In genomic region chr16:11109551-11109950, GRCh38 we compare ENCODE assay signal across 25 cellular contexts.
DNase-seq lines count a peak whose midpoint lies in the region; ATAC-seq, FAIRE-seq and TF ChIP-seq lines count a peak whose summit lies in the region.
"Had no signal": no experiment of that assay in that cellular context is flagged by ENCODE, and none has a peak within 500 bp of the region (broad histone marks: within the 10 kb centered on the region; RNA-seq: fewer than 3 reads in every experiment).

No MANE protein-coding gene starts in this region.

- H3K36me3 ChIP-seq in kidney (ENCODE audit: control insufficient read depth in 1 of 2, insufficient read depth in 2 of 2, low read length in 2 of 2) (no peaks in the 10 kb centered on the region), MG63 (no peaks in the 10 kb centered on the region; the same call in 1 of the 2 replicates)
- H3K36me3 ChIP-seq: esophagus muscularis mucosa, lower lobe of right lung, upper lobe of left lung had no signal

- H3K27me3 Mint-ChIP-seq in activated naive CD8-positive, alpha-beta T cell treated with anti-CD3 and anti-CD28 coated beads, Interleukin-2, amount 50 U/mL, for 24 hours: no peaks in the 10 kb centered on the region
- no peaks in the 10 kb centered on the region for H3K27me3 Mint-ChIP-seq in stimulated activated naive B cell treated with anti-CD40 and anti-IgM and Interleukin-4, amounts not matched to agents 10 μg/mL and 1 μg/mL and 100 μg/mL, for 72 hours
- H3K27me3 Mint-ChIP-seq in activated CD4-positive, alpha-beta T cell treated with anti-CD3 and anti-CD28 coated beads, Interleukin-2, amount 10 ng/mL, durations not matched to agents 7 days and 5 days: no peaks in the 10 kb centered on the region
- H3K27me3 Mint-ChIP-seq: activated B cell treated with CpG ODN at 0.5 μM for 24 hours had no signal

- ATAC-seq in activated naive CD8-positive, alpha-beta T cell treated with anti-CD3 and anti-CD28 coated beads, Interleukin-2, amount 50 U/mL, for 24 hours: no peak
- no peak for ATAC-seq in stimulated activated naive B cell treated with anti-CD40 and anti-IgM and Interleukin-4, amounts not matched to agents 10 μg/mL and 1 μg/mL and 100 μg/mL, for 72 hours (replicated peaks)

- POLR2A ChIA-PET in activated CD4-positive, alpha-beta T cell treated with anti-CD3 and anti-CD28 coated beads, Interleukin-2, amount 10 ng/mL, durations not matched to agents 7 days and 5 days (lab: Charles Lee): interaction anchor here (0.7 kb wide), 1 partner anchor 203 kb away, joined by 3 read pairs; no protein-coding TSS in a partner anchor

- FAIRE-seq in kidney (lab: Jason Lieb, UNC) (no peak), H54 (lab: Jason Lieb, UNC) (no peak)

- H3K36me3 Mint-ChIP-seq in activated naive CD8-positive, alpha-beta T cell treated with anti-CD3 and anti-CD28 coated beads, Interleukin-2, amount 50 U/mL, for 24 hours (ENCODE audit: low read depth): peaks cover 23% of the 10 kb centered on the region
- peaks cover 39 to 58% of the 10 kb centered on the region in 2 donors for H3K36me3 Mint-ChIP-seq in stimulated activated naive B cell treated with anti-CD40 and anti-IgM and Interleukin-4, amounts not matched to agents 10 μg/mL and 1 μg/mL and 100 μg/mL, for 72 hours
- peaks cover 46% of the 10 kb centered on the region for H3K36me3 Mint-ChIP-seq in activated CD4-positive, alpha-beta T cell treated with anti-CD3 and anti-CD28 coated beads, Interleukin-2, amount 10 ng/mL, durations not matched to agents 7 days and 5 days (ENCODE audit: low read depth)

- H3K9me3 Mint-ChIP-seq in activated naive CD8-positive, alpha-beta T cell treated with anti-CD3 and anti-CD28 coated beads, Interleukin-2, amount 50 U/mL, for 24 hours: peaks cover 7% of the 10 kb centered on the region
- no peaks in the 10 kb centered on the region for H3K9me3 Mint-ChIP-seq in stimulated activated naive B cell treated with anti-CD40 and anti-IgM and Interleukin-4, amounts not matched to agents 10 μg/mL and 1 μg/mL and 100 μg/mL, for 72 hours
- H3K9me3 Mint-ChIP-seq in activated CD4-positive, alpha-beta T cell treated with anti-CD3 and anti-CD28 coated beads, Interleukin-2, amount 10 ng/mL, durations not matched to agents 7 days and 5 days: peaks cover 12% of the 10 kb centered on the region
- H3K9me3 Mint-ChIP-seq: activated B cell treated with CpG ODN at 0.5 μM for 24 hours had no signal

- peak overlapping the region; percentile 70 for H3K27ac Mint-ChIP-seq in activated naive CD8-positive, alpha-beta T cell treated with anti-CD3 and anti-CD28 coated beads, Interleukin-2, amount 50 U/mL, for 24 hours
- H3K27ac Mint-ChIP-seq in stimulated activated naive B cell treated with anti-CD40 and anti-IgM and Interleukin-4, amounts not matched to agents 10 μg/mL and 1 μg/mL and 100 μg/mL, for 72 hours: peak overlapping the region; percentile 75
- no peak overlapping the region for H3K27ac Mint-ChIP-seq in activated CD4-positive, alpha-beta T cell treated with anti-CD3 and anti-CD28 coated beads, Interleukin-2, amount 10 ng/mL, durations not matched to agents 7 days and 5 days
- H3K27ac Mint-ChIP-seq: activated B cell treated with CpG ODN at 0.5 μM for 24 hours; activated naive CD4-positive, alpha-beta T cell treated with anti-CD3 and anti-CD28 coated beads for 36 hours had no signal

- H3K4me1 ChIP-seq in kidney (ENCODE audit: control insufficient read depth in 1 of 2, insufficient read depth in 1 of 2, low read depth in 1 of 2, low read length in 2 of 2): peaks cover 18 to 22% of the 10 kb centered on the region in 2 donors

- H3K9me3 ChIP-seq in kidney (ENCODE audit: control insufficient read depth in 1 of 2, low read length in 2 of 2) (peaks cover 0 to 9% of the 10 kb centered on the region in 2 donors), MG63 (peaks cover 8% of the 10 kb centered on the region)

- no peaks in the 10 kb centered on the region for H3K27me3 ChIP-seq in MG63
- H3K27me3 ChIP-seq: esophagus muscularis mucosa, spleen, upper lobe of left lung had no signal

- intact Hi-C loops in kidney (cut with DNase I): no loop called here

- TF ChIP-seq POLR2A in H54 (IDR thresholded peaks at IDR 0.05; ENCODE audit: low read depth, low read length): no peak

- DNase-seq in EL (peak; percentile 64), kidney (peak; percentile 71), H54 (ENCODE audit: insufficient read length, low spot score) (no peak), MG63 (no peak)
- no peak for DNase-seq in activated naive CD8-positive, alpha-beta T cell treated with anti-CD3 and anti-CD28 coated beads, Interleukin-2, amount 50 U/mL, for 24 hours
- no peak for DNase-seq in stimulated activated naive B cell treated with anti-CD40 and anti-IgM and Interleukin-4, amounts not matched to agents 10 μg/mL and 1 μg/mL and 100 μg/mL, for 72 hours
- DNase-seq in activated CD4-positive, alpha-beta T cell treated with anti-CD3 and anti-CD28 coated beads, Interleukin-2, amount 10 ng/mL, durations not matched to agents 7 days and 5 days: no peak
- DNase-seq: activated B cell treated with CpG ODN at 0.5 μM for 24 hours; activated naive CD4-positive, alpha-beta T cell treated with anti-CD3 and anti-CD28 coated beads for 36 hours; cerebellar nuclear complex; effector CD4-positive, alpha-beta T cell; GDM1; islet precursor cell; Karpas-422; lower lobe of right lung; NCI-H1930; NCI-H2227 treated with DMSO at 0.1 percent for 48 hours; NCI-H748 treated with DMSO at 0.1 percent for 48 hours; occipital lobe; spleen; stimulated activated CD4-positive, alpha-beta T cell treated with anti-CD3 and anti-CD28 coated beads, Interleukin-4, amount 100 ng/mL, for 4 hours; T1000 had no signal

- H3K4me3 Mint-ChIP-seq in activated naive CD8-positive, alpha-beta T cell treated with anti-CD3 and anti-CD28 coated beads, Interleukin-2, amount 50 U/mL, for 24 hours: no peak overlapping the region
- no peak overlapping the region for H3K4me3 Mint-ChIP-seq in stimulated activated naive B cell treated with anti-CD40 and anti-IgM and Interleukin-4, amounts not matched to agents 10 μg/mL and 1 μg/mL and 100 μg/mL, for 72 hours
- H3K4me3 Mint-ChIP-seq in activated CD4-positive, alpha-beta T cell treated with anti-CD3 and anti-CD28 coated beads, Interleukin-2, amount 10 ng/mL, durations not matched to agents 7 days and 5 days: no peak overlapping the region
- H3K4me3 Mint-ChIP-seq: activated B cell treated with CpG ODN at 0.5 μM for 24 hours; activated naive CD4-positive, alpha-beta T cell treated with anti-CD3 and anti-CD28 coated beads for 36 hours had no signal

- H3K4me1 Mint-ChIP-seq in activated naive CD8-positive, alpha-beta T cell treated with anti-CD3 and anti-CD28 coated beads, Interleukin-2, amount 50 U/mL, for 24 hours: peaks cover 78% of the 10 kb centered on the region
- peaks cover 30 to 60% of the 10 kb centered on the region in 2 donors for H3K4me1 Mint-ChIP-seq in stimulated activated naive B cell treated with anti-CD40 and anti-IgM and Interleukin-4, amounts not matched to agents 10 μg/mL and 1 μg/mL and 100 μg/mL, for 72 hours
- H3K4me1 Mint-ChIP-seq in activated CD4-positive, alpha-beta T cell treated with anti-CD3 and anti-CD28 coated beads, Interleukin-2, amount 10 ng/mL, durations not matched to agents 7 days and 5 days: peaks cover 62% of the 10 kb centered on the region

- peak overlapping the region in 1 of 2 donors; percentile 37 for H3K9ac ChIP-seq in kidney (ENCODE audit: low read length in 2 of 2)

- peak overlapping the region; percentile 69 to 80 for H3K27ac ChIP-seq in kidney (ENCODE audit: low read depth in 2 of 2, low read length in 2 of 2)
- H3K27ac ChIP-seq: C4-2B, lower lobe of right lung, spleen had no signal

- H3K4me3 ChIP-seq in kidney (ENCODE audit: low read length in 2 of 2): no peak overlapping the region
- no peak overlapping the region for H3K4me3 ChIP-seq in MG63
- H3K4me3 ChIP-seq: esophagus muscularis mucosa, lower lobe of right lung, spleen, upper lobe of left lung had no signal

- no peak for TF ChIP-seq CTCF in kidney (IDR thresholded peaks at IDR 0.05; ENCODE audit: borderline replicate concordance, extremely low read depth, insufficient read depth)

- CTCF ChIA-PET in activated CD4-positive, alpha-beta T cell treated with anti-CD3 and anti-CD28 coated beads, Interleukin-2, amount 10 ng/mL, durations not matched to agents 7 days and 5 days (lab: Charles Lee): interaction anchor here (1.5 kb wide), 1 partner anchor 9 kb away, joined by 4 read pairs; no protein-coding TSS in a partner anchor

Comparison
In these comparisons a context has a peak if more than half of its experiments do, and no peak if none do; other contexts are left out.
1. DNase-seq: peak in EL (single experiment) and kidney (single experiment); none in activated naive CD8-positive, alpha-beta T cell treated with anti-CD3 and anti-CD28 coated beads, Interleukin-2, amount 50 U/mL, for 24 hours (single experiment), stimulated activated naive B cell treated with anti-CD40 and anti-IgM and Interleukin-4, amounts not matched to agents 10 μg/mL and 1 μg/mL and 100 μg/mL, for 72 hours (single experiment), H54 (single experiment), MG63 (single experiment) and activated CD4-positive, alpha-beta T cell treated with anti-CD3 and anti-CD28 coated beads, Interleukin-2, amount 10 ng/mL, durations not matched to agents 7 days and 5 days (single experiment).